Comparison of ENCODE assay signal across 9 cellular contexts in genomic region chr6:36727491-36728021, GRCh38. TPM values are rescaled to one million over a fixed set of nuclear protein-coding genes. Genes with fewer than 3 reads are reported as not detected.
DNase-seq lines count a peak whose midpoint lies in the region; ATAC-seq and TF ChIP-seq lines count a peak whose summit lies in the region.
"Had no signal": no experiment of that assay in that cellular context is flagged by ENCODE, and none has a peak within 500 bp of the region (broad histone marks: within the 10 kb centered on the region; RNA-seq: fewer than 3 reads in every experiment).

No MANE protein-coding gene starts in this region.

- no peaks in the 10 kb centered on the region for H3K27me3 ChIP-seq in naive thymus-derived CD4-positive, alpha-beta T cell (ENCODE audit: control insufficient read depth in 2 of 2, insufficient read depth in 2 of 2, low read length in 2 of 2)
- H3K27me3 ChIP-seq: Peyer's patch had no signal

- ATAC-seq in activated B cell treated with CpG ODN at 0.5 μM for 24 hours (ENCODE audit: low read depth): peak; percentile 30
- ATAC-seq in naive thymus-derived CD4-positive, alpha-beta T cell: peak; percentile 74
- no peak for ATAC-seq in GM21528 (IDR thresholded peaks at IDR 0.05; ENCODE audit: low FRiP score, unreplicated experiment)
- no peak for ATAC-seq in HG03095 (IDR thresholded peaks at IDR 0.05; ENCODE audit: unreplicated experiment)

- H3K36me3 Mint-ChIP-seq in activated CD4-positive, alpha-beta T cell treated with anti-CD3 and anti-CD28 coated beads, Interleukin-2, amount 10 ng/mL, durations not matched to agents 7 days and 5 days (ENCODE audit: low read depth): no peaks in the 10 kb centered on the region
- H3K36me3 Mint-ChIP-seq in activated B cell treated with CpG ODN at 0.5 μM for 24 hours (ENCODE audit: low read depth): no peaks in the 10 kb centered on the region
- H3K36me3 Mint-ChIP-seq in naive thymus-derived CD4-positive, alpha-beta T cell: no peaks in the 10 kb centered on the region

- POLR2A ChIA-PET in activated CD4-positive, alpha-beta T cell treated with anti-CD3 and anti-CD28 coated beads, Interleukin-2, amount 10 ng/mL, durations not matched to agents 7 days and 5 days (lab: Charles Lee): no interaction called here
- POLR2A ChIA-PET in activated B cell treated with CpG ODN at 0.5 μM for 24 hours (lab: Charles Lee): interaction anchor here (0.6 to 1.3 kb wide), 3 partner anchors 47 to 112 kb away, joined by 3 to 13 read pairs (median 6); no protein-coding TSS in a partner anchor
- POLR2A ChIA-PET in naive thymus-derived CD4-positive, alpha-beta T cell (lab: Charles Lee): no interaction called here

- H3K9me3 ChIP-seq in naive thymus-derived CD4-positive, alpha-beta T cell (ENCODE audit: control insufficient read depth in 2 of 3, low read length in 3 of 3): no peaks in the 10 kb centered on the region
- H3K9me3 ChIP-seq: Peyer's patch had no signal

- no peak overlapping the region for H3K4me3 Mint-ChIP-seq in activated CD4-positive, alpha-beta T cell treated with anti-CD3 and anti-CD28 coated beads, Interleukin-2, amount 10 ng/mL, durations not matched to agents 7 days and 5 days
- H3K4me3 Mint-ChIP-seq in activated B cell treated with CpG ODN at 0.5 μM for 24 hours: no peak overlapping the region
- H3K4me3 Mint-ChIP-seq in naive thymus-derived CD4-positive, alpha-beta T cell: peak overlapping the region in 1 of 10 donors; percentile 44

- CTCF ChIA-PET in activated CD4-positive, alpha-beta T cell treated with anti-CD3 and anti-CD28 coated beads, Interleukin-2, amount 10 ng/mL, durations not matched to agents 7 days and 5 days (lab: Charles Lee): interaction anchor here (0.7 kb wide), 1 partner anchor 31 kb away, joined by 3 read pairs; no protein-coding TSS in a partner anchor
- CTCF ChIA-PET in activated B cell treated with CpG ODN at 0.5 μM for 24 hours (lab: Charles Lee): interaction anchor here (2.4 to 2.7 kb wide), 2 partner anchors 32 to 112 kb away, joined by 8 to 9 read pairs; no protein-coding TSS in a partner anchor
- CTCF ChIA-PET in naive thymus-derived CD4-positive, alpha-beta T cell (lab: Charles Lee): no interaction called here

- H3K4me1 ChIP-seq in naive thymus-derived CD4-positive, alpha-beta T cell (ENCODE audit: control insufficient read depth in 2 of 2, insufficient read depth in 2 of 2, low read length in 2 of 2): peaks cover 0 to 5% of the 10 kb centered on the region in 2 donors
- H3K4me1 ChIP-seq: Peyer's patch had no signal

- H3K27me3 Mint-ChIP-seq in activated CD4-positive, alpha-beta T cell treated with anti-CD3 and anti-CD28 coated beads, Interleukin-2, amount 10 ng/mL, durations not matched to agents 7 days and 5 days: no peaks in the 10 kb centered on the region
- H3K27me3 Mint-ChIP-seq in activated B cell treated with CpG ODN at 0.5 μM for 24 hours: no peaks in the 10 kb centered on the region
- no peaks in the 10 kb centered on the region for H3K27me3 Mint-ChIP-seq in naive thymus-derived CD4-positive, alpha-beta T cell

- TF ChIP-seq POLR2A in NB4 (IDR thresholded peaks at IDR 0.05; ENCODE audit: extremely low read depth, insufficient read length): no peak

- H3K36me3 ChIP-seq in naive thymus-derived CD4-positive, alpha-beta T cell (ENCODE audit: control insufficient read depth in 2 of 3, insufficient read depth in 3 of 3, low read length in 3 of 3): no peaks in the 10 kb centered on the region
- H3K36me3 ChIP-seq: Peyer's patch had no signal

- no peak for TF ChIP-seq CTCF in NB4 (IDR thresholded peaks at IDR 0.05; ENCODE audit: low read depth, low read length)
- no peak for TF ChIP-seq CTCF in activated B cell treated with CpG ODN at 0.5 μM for 24 hours (IDR thresholded peaks at IDR 0.05)

- no peak overlapping the region for H3K27ac ChIP-seq in naive thymus-derived CD4-positive, alpha-beta T cell (ENCODE audit: low read depth, low read length)
- H3K27ac ChIP-seq: Peyer's patch had no signal

- peak; percentile 17 for DNase-seq in activated CD4-positive, alpha-beta T cell treated with anti-CD3 and anti-CD28 coated beads, Interleukin-2, amount 10 ng/mL, durations not matched to agents 7 days and 5 days
- no peak for DNase-seq in activated CD4-positive, alpha-beta T cell treated with anti-CD3 and anti-CD28 coated beads for 1 hour
- DNase-seq in NB4 (ENCODE audit: low read depth): peak; percentile 71
- DNase-seq in activated B cell treated with CpG ODN at 0.5 μM for 24 hours: no peak
- DNase-seq in naive thymus-derived CD4-positive, alpha-beta T cell: no peak
- DNase-seq in SK-N-DZ (ENCODE audit: low spot score): no peak
- DNase-seq: Peyer's patch had no signal

- no peaks in the 10 kb centered on the region for H3K9me3 Mint-ChIP-seq in activated CD4-positive, alpha-beta T cell treated with anti-CD3 and anti-CD28 coated beads, Interleukin-2, amount 10 ng/mL, durations not matched to agents 7 days and 5 days
- no peaks in the 10 kb centered on the region for H3K9me3 Mint-ChIP-seq in activated B cell treated with CpG ODN at 0.5 μM for 24 hours
- peaks cover 0 to 2% (median 0%) of the 10 kb centered on the region in 11 donors for H3K9me3 Mint-ChIP-seq in naive thymus-derived CD4-positive, alpha-beta T cell

- H3K4me3 ChIP-seq in NB4 (ENCODE audit: low read depth, low read length): no peak overlapping the region
- no peak overlapping the region for H3K4me3 ChIP-seq in naive thymus-derived CD4-positive, alpha-beta T cell (ENCODE audit: low read length)
- H3K4me3 ChIP-seq: Peyer's patch had no signal

- H3K27ac Mint-ChIP-seq in activated CD4-positive, alpha-beta T cell treated with anti-CD3 and anti-CD28 coated beads, Interleukin-2, amount 10 ng/mL, durations not matched to agents 7 days and 5 days: no peak overlapping the region
- H3K27ac Mint-ChIP-seq in activated B cell treated with CpG ODN at 0.5 μM for 24 hours: no peak overlapping the region
- H3K27ac Mint-ChIP-seq in naive thymus-derived CD4-positive, alpha-beta T cell: peak overlapping the region in 1 of 9 donors; percentile 14

- intact Hi-C loops in activated B cell treated with CpG ODN at 0.5 μM for 24 hours (cut with micrococcal nuclease): loop anchor here (1.0 to 2.0 kb wide), 2 partner anchors 28 to 35 kb away; no protein-coding TSS in a partner anchor
- intact Hi-C loops in naive thymus-derived CD4-positive, alpha-beta T cell (cut with micrococcal nuclease): loop anchor here in 1 of 2 donors (5.0 kb wide), 1 partner anchor 45 kb away; no protein-coding TSS in a partner anchor

- H3K4me1 Mint-ChIP-seq in activated CD4-positive, alpha-beta T cell treated with anti-CD3 and anti-CD28 coated beads, Interleukin-2, amount 10 ng/mL, durations not matched to agents 7 days and 5 days: peaks cover 30% of the 10 kb centered on the region
- peaks cover 48% of the 10 kb centered on the region for H3K4me1 Mint-ChIP-seq in activated B cell treated with CpG ODN at 0.5 μM for 24 hours
- peaks cover 7 to 47% (median 11%) of the 10 kb centered on the region in 7 donors for H3K4me1 Mint-ChIP-seq in naive thymus-derived CD4-positive, alpha-beta T cell

RNA-seq across cellular contexts. Expression of gene RAB44, which starts 29.9 kb away (rescaled TPM):
- total RNA-seq in activated CD4-positive, alpha-beta T cell treated with anti-CD3 and anti-CD28 coated beads, Interleukin-2, amount 10 ng/mL, durations not matched to agents 7 days and 5 days: under 1 TPM; 0.08 to 0.15 TPM
- 0.20 TPM in 1 of 2 replicates, not detected in the other for total RNA-seq in activated B cell treated with CpG ODN at 0.5 μM for 24 hours
- 10 to 100 TPM in 1 of 5 experiments, 1 to 10 TPM in 1, under 1 TPM in 1, not detected in 2; 0.07 to 10.1 (median 1.8) TPM for total RNA-seq in naive thymus-derived CD4-positive, alpha-beta T cell
- polyA plus RNA-seq in naive thymus-derived CD4-positive, alpha-beta T cell: not detected
- polyA plus RNA-seq in SK-N-DZ (2014; cell fraction: cytosol; rRNA removed): not detected in 2 replicates
- polyA plus RNA-seq in SK-N-DZ (2014; cell fraction: nucleus; rRNA removed): not detected in 2 replicates

RNA-seq across cellular contexts. Expression of gene CDKN1A, which starts 49.0 kb away (rescaled TPM):
- total RNA-seq in activated CD4-positive, alpha-beta T cell treated with anti-CD3 and anti-CD28 coated beads, Interleukin-2, amount 10 ng/mL, durations not matched to agents 7 days and 5 days: 10 to 100 TPM; 36.7 to 39.5 TPM
- total RNA-seq in activated B cell treated with CpG ODN at 0.5 μM for 24 hours: 46.9 and 50.4 TPM in 2 replicates
- total RNA-seq in naive thymus-derived CD4-positive, alpha-beta T cell: 100 to 1,000 TPM in 2 of 5 experiments, 10 to 100 TPM in 1, 1 to 10 TPM in 2; 1.5 to 156 (median 53.6) TPM
- under 1 TPM; 0.08 to 0.19 TPM for polyA plus RNA-seq in naive thymus-derived CD4-positive, alpha-beta T cell
- 3.6 and 5.1 TPM in 2 replicates for polyA plus RNA-seq in SK-N-DZ (2014; cell fraction: cytosol; rRNA removed)
- 2.3 and 2.7 TPM in 2 replicates for polyA plus RNA-seq in SK-N-DZ (2014; cell fraction: nucleus; rRNA removed)

Comparison
In these comparisons a context has a peak if more than half of its experiments do, and no peak if none do; other contexts are left out.
1. DNase-seq: peak in activated CD4-positive, alpha-beta T cell treated with anti-CD3 and anti-CD28 coated beads, Interleukin-2, amount 10 ng/mL, durations not matched to agents 7 days and 5 days (single experiment) and NB4 (single experiment); none in activated CD4-positive, alpha-beta T cell treated with anti-CD3 and anti-CD28 coated beads for 1 hour (single experiment), activated B cell treated with CpG ODN at 0.5 μM for 24 hours (single experiment), naive thymus-derived CD4-positive, alpha-beta T cell (0 of 9) and SK-N-DZ (single experiment).
2. ATAC-seq: peak in activated B cell treated with CpG ODN at 0.5 μM for 24 hours (single experiment) and naive thymus-derived CD4-positive, alpha-beta T cell (single experiment); none in GM21528 (single experiment) and HG03095 (single experiment).